Comparison of ENCODE assay signal across 8 cellular contexts in genomic region chr2:112692496-112692911, GRCh38. TPM values are rescaled to one million over a fixed set of nuclear protein-coding genes. Genes with fewer than 3 reads are reported as not detected.
DNase-seq lines count a peak whose midpoint lies in the region; ATAC-seq and TF ChIP-seq lines count a peak whose summit lies in the region.

No MANE protein-coding gene starts in this region.

- H3K9me2 ChIP-seq in PC-9 (ENCODE audit: insufficient read depth): no peaks in the 10 kb centered on the region

- POLR2A ChIA-PET in PC-9 (lab: Charles Lee; ENCODE audit: unreplicated experiment): interaction anchor here (0.6 to 0.9 kb wide), 5 partner anchors 23 to 439 kb away, joined by 3 to 7 read pairs (median 5); no protein-coding TSS in a partner anchor

- peaks cover 37% of the 10 kb centered on the region for H3F3A ChIP-seq in PC-9 (ENCODE audit: insufficient read depth, low read depth)

- no peaks in the 10 kb centered on the region for H3K27me3 Mint-ChIP-seq in activated T-helper 17 cell treated with anti-CD3 and anti-CD28 coated beads, Interleukin-2, amount 50 U/mL, for 72 hours

- intact Hi-C loops in PC-9 (cut with micrococcal nuclease; ENCODE audit: unreplicated experiment): loop anchor here (1.0 to 2.0 kb wide), 3 partner anchors 34 to 66 kb away; partner anchors contain the start of gene SLC20A1
- intact Hi-C loops in heart right ventricle (cut with DNase I): loop anchor here in 6 of 10 donors (5.0 to 10.0 kb wide), 4 partner anchors 65 to 90 kb away; no protein-coding TSS in a partner anchor

- ATAC-seq in GM19438 (IDR thresholded peaks at IDR 0.05; ENCODE audit: low read depth, unreplicated experiment) (peak; percentile 82), HG03460 (IDR thresholded peaks at IDR 0.05; ENCODE audit: unreplicated experiment) (peak; percentile 81), heart right ventricle (peak; percentile 23 to 71 (median 55))
- ATAC-seq in activated T-helper 17 cell treated with anti-CD3 and anti-CD28 coated beads, Interleukin-2, amount 50 U/mL, for 72 hours (replicated peaks): peak; percentile 93

- no peaks in the 10 kb centered on the region for H4K20me1 ChIP-seq in PC-9 (ENCODE audit: insufficient read depth)

- H3K9me3 ChIP-seq in PC-9 (ENCODE audit: insufficient read depth, low read depth): no peaks in the 10 kb centered on the region
- H3K9me3 ChIP-seq in heart right ventricle: no peaks in the 10 kb centered on the region

- H3K4me1 Mint-ChIP-seq in activated T-helper 17 cell treated with anti-CD3 and anti-CD28 coated beads, Interleukin-2, amount 50 U/mL, for 72 hours: peaks cover 28% of the 10 kb centered on the region

- H3K27ac Mint-ChIP-seq in activated T-helper 17 cell treated with anti-CD3 and anti-CD28 coated beads, Interleukin-2, amount 50 U/mL, for 72 hours: peak overlapping the region; percentile 92

- H3K27me3 ChIP-seq in PC-9 (ENCODE audit: insufficient read depth, low read depth): no peaks in the 10 kb centered on the region
- H3K27me3 ChIP-seq in heart right ventricle: no peaks in the 10 kb centered on the region

- TF ChIP-seq CTCF in PC-9 (conservative IDR thresholded peaks at IDR 0.05) (no peak), heart right ventricle (IDR thresholded peaks at IDR 0.05) (no peak)

- DNase-seq in CMK (ENCODE audit: low read depth): peak; percentile 49
- DNase-seq in PC-9: peak; percentile 88 to 96
- no peak for DNase-seq in heart right ventricle
- DNase-seq in stimulated activated CD4-positive, alpha-beta T cell treated with anti-CD3 and anti-CD28 coated beads, Interleukin-15, amount 100 ng/mL, for 24 hours: peak; percentile 73
- no peak for DNase-seq in NCI-H82 (lab: John Stamatoyannopoulos, UW)

- H3K4me3 Mint-ChIP-seq in activated T-helper 17 cell treated with anti-CD3 and anti-CD28 coated beads, Interleukin-2, amount 50 U/mL, for 72 hours: peak overlapping the region; percentile 79

- H3K79me2 ChIP-seq in PC-9 (ENCODE audit: low read depth): no peaks in the 10 kb centered on the region

- 53 to 66% methylated on average over 5 of the region's 5 CpGs for WGBS in heart right ventricle, 2 donors

- CTCF ChIA-PET in PC-9 (lab: Charles Lee): interaction anchor here (0.8 to 1.2 kb wide), 4 partner anchors 26 to 92 kb away, joined by 4 to 11 read pairs (median 6); no protein-coding TSS in a partner anchor

- H3K4me2 ChIP-seq in PC-9: peak overlapping the region; percentile 60

- peaks cover 46% of the 10 kb centered on the region for H3K4me1 ChIP-seq in PC-9 (replicated peaks; ENCODE audit: insufficient read depth)
- H3K4me1 ChIP-seq in heart right ventricle: peaks cover 0 to 33% (median 0%) of the 10 kb centered on the region in 9 donors

- no peaks in the 10 kb centered on the region for H3K36me3 Mint-ChIP-seq in activated T-helper 17 cell treated with anti-CD3 and anti-CD28 coated beads, Interleukin-2, amount 50 U/mL, for 72 hours (ENCODE audit: low read depth)

- no peak overlapping the region for H2AFZ ChIP-seq in PC-9

- peak overlapping the region; percentile 77 for H3K27ac ChIP-seq in PC-9
- H3K27ac ChIP-seq in heart right ventricle: peak overlapping the region in 3 of 10 donors; percentile 19 to 79 (median 34)

- BruUV-seq in PC-9 (replicated peaks; lab: Mats Ljungman, UMichigan): no TSS peak

- H3K36me3 ChIP-seq in PC-9 (ENCODE audit: low read depth): no peaks in the 10 kb centered on the region
- no peaks in the 10 kb centered on the region for H3K36me3 ChIP-seq in heart right ventricle

- peak overlapping the region; percentile 12; the same call in 1 of the 2 replicates for H3K4me3 ChIP-seq in PC-9
- H3K4me3 ChIP-seq in heart right ventricle: no peak overlapping the region

- H3K9me3 Mint-ChIP-seq in activated T-helper 17 cell treated with anti-CD3 and anti-CD28 coated beads, Interleukin-2, amount 50 U/mL, for 72 hours: no peaks in the 10 kb centered on the region

RNA-seq across cellular contexts. Expression of gene NT5DC4, which starts 28.3 kb away (rescaled TPM):
- 6.1 and 6.5 TPM in 2 replicates for total RNA-seq in PC-9 (2021)
- not detected for total RNA-seq in activated T-helper 17 cell treated with anti-CD3 and anti-CD28 coated beads, Interleukin-2, amount 50 U/mL, for 72 hours
- total RNA-seq in heart right ventricle: under 1 TPM in 1 of 10 donors, not detected in 9; 0.35 TPM
- not detected for polyA plus RNA-seq in heart right ventricle

RNA-seq across cellular contexts. Expression of gene SLC20A1, which starts 46.8 kb away (rescaled TPM):
- 99.9 and 106 TPM in 2 replicates for total RNA-seq in PC-9 (2021)
- 100 to 1,000 TPM in 1 of 2 donors, 10 to 100 TPM in 1; 77.3 to 124 TPM for total RNA-seq in activated T-helper 17 cell treated with anti-CD3 and anti-CD28 coated beads, Interleukin-2, amount 50 U/mL, for 72 hours
- total RNA-seq in heart right ventricle: 10 to 100 TPM; 10.8 to 21.3 (median 13.2) TPM
- 10 to 100 TPM in 1 of 2 donors, 1 to 10 TPM in 1; 9.9 to 14.3 TPM for polyA plus RNA-seq in heart right ventricle

Comparison
In these comparisons a context has a peak if more than half of its experiments do, and no peak if none do; other contexts are left out.
1. DNase-seq: peak in CMK (single experiment), PC-9 (2 of 2) and stimulated activated CD4-positive, alpha-beta T cell treated with anti-CD3 and anti-CD28 coated beads, Interleukin-15, amount 100 ng/mL, for 24 hours (single experiment); none in heart right ventricle (0 of 2) and NCI-H82 (single experiment).
2. Peak in every context shown above with its lines, with median percentiles within 50 percentile points of each other: ATAC-seq.